ENCODE assay signal across 8 cellular contexts in genomic region chr11:67262731-67263675, GRCh38. TPM values are rescaled to one million over a fixed set of nuclear protein-coding genes. Genes with fewer than 3 reads are reported as not detected.
DNase-seq lines count a peak whose midpoint lies in the region; ATAC-seq, FAIRE-seq and TF ChIP-seq lines count a peak whose summit lies in the region.

No MANE protein-coding gene starts in this region.

- H3K9me3 ChIP-seq in H1 (ENCODE audit: insufficient read depth in 2 of 2, low read depth in 1 of 2, low read length in 1 of 2) (no peaks in the 10 kb centered on the region), mesodermal cell (ENCODE audit: control insufficient read depth, low read length) (no peaks in the 10 kb centered on the region)

- 0 out of 2 replicates have a peak overlapping the region, but pooled peaks have one; percentile 62 for H4K8ac ChIP-seq in H1 (ENCODE audit: extremely low read depth, insufficient read depth, low read length)

- H3K9me3 Mint-ChIP-seq in activated CD8-positive, alpha-beta T cell treated with anti-CD3 and anti-CD28 coated beads for 36 hours: no peaks in the 10 kb centered on the region

- TF ChIP-seq CTCF in activated CD8-positive, alpha-beta T cell treated with anti-CD3 and anti-CD28 coated beads for 36 hours (IDR thresholded peaks at IDR 0.05): peak; percentile 83
- peak; percentile 89 to 93 (median 93) for TF ChIP-seq CTCF in H1 (IDR thresholded peaks at IDR 0.05; ENCODE audit: control extremely low read depth in 1 of 3, insufficient read depth in 1 of 3, low read depth in 1 of 3, low read length in 3 of 3)

- peaks cover 4% of the 10 kb centered on the region for H3K23me2 ChIP-seq in H1 (ENCODE audit: low read depth, low read length)

- TF ChIP-seq RAD21 in H1 (IDR thresholded peaks at IDR 0.05 in 1 of 2, conservative IDR thresholded peaks at IDR 0.05 in 1 of 2; ENCODE audit: low read depth in 2 of 2, low read length in 2 of 2): peak; percentile 60 to 72

- H3K27me3 Mint-ChIP-seq in activated CD8-positive, alpha-beta T cell treated with anti-CD3 and anti-CD28 coated beads for 36 hours: no peaks in the 10 kb centered on the region

- WGBS in H1 (ENCODE audit: extremely low coverage in 1 of 2, insufficient coverage in 1 of 2, insufficient read length in 1 of 2, insufficient replicate concordance in 2 of 2, low coverage in 1 of 2, low lambda C conversion rate in 2 of 2, missing lambda C conversion rate in 1 of 2), 2 experiments: 69% methylated on average over 22 of the region's 22 CpGs; no CpG with 5 or more reads in 1 of the 2 experiments
- WGBS in mesodermal cell (ENCODE audit: insufficient coverage in 2 of 2), 2 experiments: 66 to 71% methylated on average over 19 to 21 of the region's 22 CpGs

- H3K23ac ChIP-seq in H1 (ENCODE audit: insufficient read length): no peak overlapping the region

- H2AFZ ChIP-seq in H1 (ENCODE audit: low read length): peak overlapping the region; percentile 43; the same call in 1 of the 2 replicates

- H3K79me1 ChIP-seq in H1 (ENCODE audit: low read depth, low read length): 0 out of 2 replicates have a peak, but pooled peaks cover 2% of the 10 kb centered on the region

- H3K79me2 ChIP-seq in H1 (ENCODE audit: control insufficient read depth in 1 of 2, insufficient read depth in 2 of 2, low read length in 2 of 2): peaks cover 0 to 11% of the 10 kb centered on the region in 2 experiments; a peak in 3 of 4 replicates

- H3K4me3 ChIP-seq in H1 (ENCODE audit: extremely low read depth in 1 of 4, insufficient read depth in 2 of 4, low read depth in 3 of 4, low read length in 4 of 4) (no peak overlapping the region), mesodermal cell (ENCODE audit: extremely low read depth, insufficient read depth, low read length, poor library complexity, severe bottlenecking) (no peak overlapping the region)

- H3K36me3 Mint-ChIP-seq in activated CD8-positive, alpha-beta T cell treated with anti-CD3 and anti-CD28 coated beads for 36 hours (ENCODE audit: low read depth): peaks cover 10% of the 10 kb centered on the region

- peaks cover 0 to 3% (median 0%) of the 10 kb centered on the region in 4 experiments; a peak in 5 of 7 replicates for H3K27me3 ChIP-seq in H1 (replicated peaks in 1 of 4; ENCODE audit: control insufficient read depth in 3 of 4, extremely low read depth in 1 of 4, insufficient read depth in 3 of 4, low read length in 3 of 4)

- H3K4ac ChIP-seq in H1 (replicated peaks; ENCODE audit: insufficient read length, low read depth, low read length): peak overlapping the region; percentile 19

- peak; percentile 50 for ATAC-seq in activated CD8-positive, alpha-beta T cell treated with anti-CD3 and anti-CD28 coated beads for 36 hours
- ATAC-seq in stimulated activated naive CD8-positive, alpha-beta T cell treated with anti-CD3 and anti-CD28 coated beads, Interleukin-15, Interleukin-2, amounts not matched to agents 100 U/mL and 50 U/mL, for 24 hours: peak; percentile 56
- no peak for ATAC-seq in HG02970 (IDR thresholded peaks at IDR 0.05; ENCODE audit: low FRiP score, unreplicated experiment)

- H4K20me1 ChIP-seq in H1 (replicated peaks in 1 of 2; ENCODE audit: control insufficient read depth in 1 of 2, insufficient read depth in 2 of 2, low read length in 2 of 2): peaks cover 0 to 8% of the 10 kb centered on the region in 2 experiments

- no peak overlapping the region for H3K14ac ChIP-seq in H1 (ENCODE audit: insufficient read length)

- peaks cover 0 to 23% (median 20%) of the 10 kb centered on the region in 4 experiments; a peak in 6 of 7 replicates for H3K4me1 ChIP-seq in H1 (replicated peaks in 1 of 4; ENCODE audit: control insufficient read depth in 3 of 4, insufficient read depth in 4 of 4, low read length in 3 of 4)
- H3K4me1 ChIP-seq in mesodermal cell (ENCODE audit: control insufficient read depth, insufficient read depth, low read length, poor library complexity, severe bottlenecking): peaks cover 6% of the 10 kb centered on the region

- no peak overlapping the region for H2AK5ac ChIP-seq in H1 (ENCODE audit: low read depth, low read length)

- H3K27ac Mint-ChIP-seq in activated CD8-positive, alpha-beta T cell treated with anti-CD3 and anti-CD28 coated beads for 36 hours: peak overlapping the region; percentile 81

- CTCF ChIA-PET in activated CD8-positive, alpha-beta T cell treated with anti-CD3 and anti-CD28 coated beads for 36 hours (lab: Charles Lee): interaction anchor here (0.8 to 4.9 kb wide), 28 partner anchors 9 to 182 kb away, joined by 3 to 60 read pairs (median 6); partner anchors contain the start of genes ANKRD13D, POLD4 and SSH3
- CTCF ChIA-PET in H1 (lab: Charles Lee; ENCODE audit: partially characterized antibody): interaction anchor here (0.5 to 13.0 kb wide), 38 partner anchors 8 to 367 kb away, joined by 3 to 186 read pairs (median 4); partner anchors contain the start of genes ANKRD13D, CLCF1, POLD4 and SSH3

- intact Hi-C loops in activated CD8-positive, alpha-beta T cell treated with anti-CD3 and anti-CD28 coated beads for 36 hours (cut with micrococcal nuclease): no loop called here

- H3K56ac ChIP-seq in H1 (replicated peaks; ENCODE audit: insufficient read length, low read depth, low read length): no peak overlapping the region

- no peak overlapping the region for H2BK120ac ChIP-seq in H1 (replicated peaks; ENCODE audit: low read depth, low read length)

- no peak overlapping the region for H4K91ac ChIP-seq in H1 (replicated peaks; ENCODE audit: insufficient read length, low read length)

- peak; percentile 55 for FAIRE-seq in H1 (lab: Jason Lieb, UNC)

- no peak for TF ChIP-seq POLR2A in H1 (IDR thresholded peaks at IDR 0.05; ENCODE audit: control extremely low read depth in 1 of 2, low read depth in 2 of 2, low read length in 2 of 2)

- peak overlapping the region; percentile 34 for H4K5ac ChIP-seq in H1 (ENCODE audit: insufficient read length, low read depth, low read length)

- TF ChIP-seq EP300 in H1 (IDR thresholded peaks at IDR 0.05; ENCODE audit: borderline replicate concordance in 1 of 2, low read depth in 2 of 2, low read length in 2 of 2): no peak

- H3K4me3 Mint-ChIP-seq in activated CD8-positive, alpha-beta T cell treated with anti-CD3 and anti-CD28 coated beads for 36 hours: peak overlapping the region; percentile 26

- H2BK20ac ChIP-seq in H1 (ENCODE audit: low read length): no peak overlapping the region

- H3K9ac ChIP-seq in H1 (replicated peaks in 1 of 4; ENCODE audit: extremely low read depth in 1 of 4, low read depth in 3 of 4, low read length in 3 of 4): no peak overlapping the region

- 0 out of 2 replicates have a peak overlapping the region, but pooled peaks have one; percentile 1 for H2BK5ac ChIP-seq in H1 (ENCODE audit: low read depth, low read length)

- H2BK15ac ChIP-seq in H1 (ENCODE audit: low read length): 0 out of 2 replicates have a peak overlapping the region, but pooled peaks have one; percentile 6

- POLR2A ChIA-PET in activated CD8-positive, alpha-beta T cell treated with anti-CD3 and anti-CD28 coated beads for 36 hours (lab: Charles Lee): interaction anchor here (1.0 to 19.8 kb wide), 15 partner anchors 9 to 119 kb away, joined by 3 to 308 read pairs (median 4); partner anchors contain the start of gene ANKRD13D
- POLR2A ChIA-PET in H1 (lab: Charles Lee; ENCODE audit: partially characterized antibody): interaction anchor here (0.5 to 2.4 kb wide), 10 partner anchors 10 to 441 kb away, joined by 3 to 24 read pairs (median 4); partner anchors contain the start of gene ANKRD13D

- 0 out of 2 replicates have a peak overlapping the region, but pooled peaks have one; percentile 39 for H2BK12ac ChIP-seq in H1 (ENCODE audit: low read depth, low read length)

- peak; percentile 19 for DNase-seq in DMS 273 treated with DMSO at 0.1 percent for 48 hours (lab: John Stamatoyannopoulos, UW)
- peak; percentile 56 for DNase-seq in HS-5 (ENCODE audit: low read depth)
- DNase-seq in NOMO-1 (lab: John Stamatoyannopoulos, UW; ENCODE audit: unreplicated experiment in 2 of 2): peak; percentile 87 to 89
- DNase-seq in activated CD8-positive, alpha-beta T cell treated with anti-CD3 and anti-CD28 coated beads for 36 hours: peak; percentile 84
- DNase-seq in H1 (ENCODE audit: low read depth in 1 of 2, low spot score in 2 of 2): peak in 1 of 2 experiments; percentile 90
- DNase-seq in stimulated activated naive CD8-positive, alpha-beta T cell treated with anti-CD3 and anti-CD28 coated beads, Interleukin-15, Interleukin-2, amounts not matched to agents 100 U/mL and 50 U/mL, for 24 hours: peak; percentile 86

- H3K18ac ChIP-seq in H1 (ENCODE audit: extremely low read depth, low read length): no peak overlapping the region

- H3K36me3 ChIP-seq in H1 (ENCODE audit: control insufficient read depth in 2 of 4, insufficient read depth in 4 of 4, low read length in 3 of 4) (no peaks in the 10 kb centered on the region), mesodermal cell (ENCODE audit: control insufficient read depth, insufficient read depth, low read length) (peaks cover 3% of the 10 kb centered on the region)

- H3K27ac ChIP-seq in H1 (ENCODE audit: low read depth, low read length): no peak overlapping the region
- peak overlapping the region; percentile 49 for H3K27ac ChIP-seq in mesodermal cell (ENCODE audit: low read depth, low read length, severe bottlenecking)

- H3K4me1 Mint-ChIP-seq in activated CD8-positive, alpha-beta T cell treated with anti-CD3 and anti-CD28 coated beads for 36 hours (ENCODE audit: low read depth): peaks cover 52% of the 10 kb centered on the region

- H3K4me2 ChIP-seq in H1 (ENCODE audit: insufficient read depth in 1 of 2, low read depth in 2 of 2, low read length in 2 of 2): no peak overlapping the region; a peak in 2 of 4 replicates

RNA-seq across cellular contexts. Expression of gene GRK2, which starts 3.3 kb away (rescaled TPM):
- total RNA-seq in activated CD8-positive, alpha-beta T cell treated with anti-CD3 and anti-CD28 coated beads for 36 hours: 100 to 1,000 TPM; 303 to 305 TPM
- total RNA-seq in H1 (2021; fragmentation: NEBNext Ultra II Directional; extraction: Animal tissue kit (Norgen Biotek cat#: 25700)): 47.3 and 51.4 TPM in 2 replicates
- 49.7 and 67.8 TPM in 2 replicates for polyA plus RNA-seq in H1 (2011; rRNA removed)
- polyA plus RNA-seq in H1 (2011; cell fraction: cytosol; rRNA removed): 45.7 TPM
- 154 TPM for polyA plus RNA-seq in H1 (2011; cell fraction: nucleus; rRNA removed)
- 40.2 to 61.0 TPM (median 51.5 TPM) in 4 replicates for polyA plus RNA-seq in H1 (2012, experiment 1 of 2)
- polyA plus RNA-seq in H1 (2012, experiment 2 of 2): 42.4 TPM
- 24.9 TPM for polyA plus RNA-seq in H1 (2013, experiment 1 of 2)
- polyA plus RNA-seq in H1 (2013, experiment 2 of 2): 26.2 TPM
- 27.8 and 44.3 TPM in 2 replicates for polyA minus RNA-seq in H1 (2011; rRNA and poly(A)+ RNA removed)
- polyA minus RNA-seq in H1 (2011; cell fraction: cytosol; rRNA and poly(A)+ RNA removed): 37.5 TPM
- 57.3 TPM for polyA minus RNA-seq in H1 (2011; cell fraction: nucleus; rRNA and poly(A)+ RNA removed)
- polyA plus RNA-seq in mesodermal cell (2013, experiment 1 of 2): 46.3 TPM
- polyA plus RNA-seq in mesodermal cell (2013, experiment 2 of 2): 36.4 TPM

RNA-seq across cellular contexts. Expression of gene ANKRD13D, which starts 26.1 kb away (rescaled TPM):
- 10 to 100 TPM; 75.4 to 78.7 TPM for total RNA-seq in activated CD8-positive, alpha-beta T cell treated with anti-CD3 and anti-CD28 coated beads for 36 hours
- 24.9 and 29.2 TPM in 2 replicates for total RNA-seq in H1 (2021; fragmentation: NEBNext Ultra II Directional; extraction: Animal tissue kit (Norgen Biotek cat#: 25700))
- 26.5 and 35.5 TPM in 2 replicates for polyA plus RNA-seq in H1 (2011; rRNA removed)
- polyA plus RNA-seq in H1 (2011; cell fraction: cytosol; rRNA removed): 30.2 TPM
- polyA plus RNA-seq in H1 (2011; cell fraction: nucleus; rRNA removed): 98.7 TPM
- polyA plus RNA-seq in H1 (2012, experiment 1 of 2): 21.2 to 24.2 TPM (median 22.8 TPM) in 4 replicates
- 16.4 TPM for polyA plus RNA-seq in H1 (2012, experiment 2 of 2)
- 18.6 TPM for polyA plus RNA-seq in H1 (2013, experiment 1 of 2)
- polyA plus RNA-seq in H1 (2013, experiment 2 of 2): 19.3 TPM
- polyA minus RNA-seq in H1 (2011; rRNA and poly(A)+ RNA removed): 10.0 and 14.3 TPM in 2 replicates
- polyA minus RNA-seq in H1 (2011; cell fraction: cytosol; rRNA and poly(A)+ RNA removed): 10.9 TPM
- 36.1 TPM for polyA minus RNA-seq in H1 (2011; cell fraction: nucleus; rRNA and poly(A)+ RNA removed)
- 31.7 TPM for polyA plus RNA-seq in mesodermal cell (2013, experiment 1 of 2)
- 24.3 TPM for polyA plus RNA-seq in mesodermal cell (2013, experiment 2 of 2)

RNA-seq across cellular contexts. Expression of gene SSH3, which starts 40.3 kb away (rescaled TPM):
- 1 to 10 TPM; 7.4 to 9.1 TPM for total RNA-seq in activated CD8-positive, alpha-beta T cell treated with anti-CD3 and anti-CD28 coated beads for 36 hours
- 19.8 and 23.6 TPM in 2 replicates for total RNA-seq in H1 (2021; fragmentation: NEBNext Ultra II Directional; extraction: Animal tissue kit (Norgen Biotek cat#: 25700))
- 16.9 and 23.6 TPM in 2 replicates for polyA plus RNA-seq in H1 (2011; rRNA removed)
- 19.8 TPM for polyA plus RNA-seq in H1 (2011; cell fraction: cytosol; rRNA removed)
- polyA plus RNA-seq in H1 (2011; cell fraction: nucleus; rRNA removed): 80.6 TPM
- 23.8 to 38.6 TPM (median 31.8 TPM) in 4 replicates for polyA plus RNA-seq in H1 (2012, experiment 1 of 2)
- polyA plus RNA-seq in H1 (2012, experiment 2 of 2): 16.9 TPM
- polyA plus RNA-seq in H1 (2013, experiment 1 of 2): 49.3 TPM
- 53.9 TPM for polyA plus RNA-seq in H1 (2013, experiment 2 of 2)
- polyA minus RNA-seq in H1 (2011; rRNA and poly(A)+ RNA removed): 6.9 and 9.6 TPM in 2 replicates
- polyA minus RNA-seq in H1 (2011; cell fraction: cytosol; rRNA and poly(A)+ RNA removed): 12.3 TPM
- polyA minus RNA-seq in H1 (2011; cell fraction: nucleus; rRNA and poly(A)+ RNA removed): 14.5 TPM
- 23.4 TPM for polyA plus RNA-seq in mesodermal cell (2013, experiment 1 of 2)
- polyA plus RNA-seq in mesodermal cell (2013, experiment 2 of 2): 15.9 TPM
